ENCODE assay signal across 12 cellular contexts in genomic region chr1:225466848-225467192, GRCh38. TPM values are rescaled to one million over a fixed set of nuclear protein-coding genes. Genes with fewer than 3 reads are reported as not detected.
DNase-seq lines count a peak whose midpoint lies in the region; ATAC-seq and TF ChIP-seq lines count a peak whose summit lies in the region.
"Had no signal": no experiment of that assay in that cellular context is flagged by ENCODE, and none has a peak within 500 bp of the region (broad histone marks: within the 10 kb centered on the region; RNA-seq: fewer than 3 reads in every experiment).

No MANE protein-coding gene starts in this region.

- no peaks in the 10 kb centered on the region for H3K9me3 Mint-ChIP-seq in CD14-positive monocyte
- no peaks in the 10 kb centered on the region for H3K9me3 Mint-ChIP-seq in activated naive CD8-positive, alpha-beta T cell treated with anti-CD3 and anti-CD28 coated beads, Interleukin-2, amount 10 ng/mL, durations not matched to agents 7 days and 5 days
- no peaks in the 10 kb centered on the region for H3K9me3 Mint-ChIP-seq in natural killer cell treated with Interleukin-12 subunit alpha and Interleukin-12 subunit beta and Interleukin-15 and Interleukin-18, amount 100 ng/mL, for 72 hours

- intact Hi-C loops in CD14-positive monocyte (cut with micrococcal nuclease), result loop anchor here in 1 of 2 donors (5.0 kb wide), 1 partner anchor 40 kb away; the partner anchor contains the start of gene LBR

- no peak for TF ChIP-seq CTCF in CD14-positive monocyte (IDR thresholded peaks at IDR 0.05)

- POLR2A ChIA-PET in activated naive CD8-positive, alpha-beta T cell treated with anti-CD3 and anti-CD28 coated beads, Interleukin-2, amount 10 ng/mL, durations not matched to agents 7 days and 5 days (lab: Charles Lee), result interaction anchor here (0.9 to 12.2 kb wide), 14 partner anchors 9 to 596 kb away, joined by 3 to 226 read pairs (median 16); partner anchors contain the start of genes H3-3A, LBR, PYCR2 and SDE2

- peaks cover 37% of the 10 kb centered on the region for H3K4me1 Mint-ChIP-seq in CD14-positive monocyte
- H3K4me1 Mint-ChIP-seq in activated naive CD8-positive, alpha-beta T cell treated with anti-CD3 and anti-CD28 coated beads, Interleukin-2, amount 10 ng/mL, durations not matched to agents 7 days and 5 days, result peaks cover 24% of the 10 kb centered on the region
- peaks cover 50 to 53% of the 10 kb centered on the region in 2 donors for H3K4me1 Mint-ChIP-seq in natural killer cell treated with Interleukin-12 subunit alpha and Interleukin-12 subunit beta and Interleukin-15 and Interleukin-18, amount 100 ng/mL, for 72 hours (ENCODE audit: low read depth in 2 of 2)

- peak overlapping the region; percentile 85 to 89 for H3K4me3 Mint-ChIP-seq in CD14-positive monocyte
- peak overlapping the region; percentile 92 for H3K4me3 Mint-ChIP-seq in activated naive CD8-positive, alpha-beta T cell treated with anti-CD3 and anti-CD28 coated beads, Interleukin-2, amount 10 ng/mL, durations not matched to agents 7 days and 5 days
- H3K4me3 Mint-ChIP-seq in natural killer cell treated with Interleukin-12 subunit alpha and Interleukin-12 subunit beta and Interleukin-15 and Interleukin-18, amount 100 ng/mL, for 72 hours, result peak overlapping the region; percentile 87
- H3K4me3 Mint-ChIP-seq: brain had no signal

- peak; percentile 1 for ATAC-seq in GM19463 (IDR thresholded peaks at IDR 0.05; ENCODE audit: unreplicated experiment)
- ATAC-seq in activated naive CD8-positive, alpha-beta T cell treated with anti-CD3 and anti-CD28 coated beads, Interleukin-2, amount 10 ng/mL, durations not matched to agents 7 days and 5 days (ENCODE audit: low read depth), result no peak
- no peak for ATAC-seq in natural killer cell treated with Interleukin-12 subunit alpha and Interleukin-12 subunit beta and Interleukin-15 and Interleukin-18, amount 100 ng/mL, for 72 hours
- ATAC-seq in HG02938 (IDR thresholded peaks at IDR 0.05; ENCODE audit: unreplicated experiment), result no peak
- ATAC-seq in GM18519 (IDR thresholded peaks at IDR 0.05; ENCODE audit: low FRiP score, unreplicated experiment), result no peak

- H3K27ac Mint-ChIP-seq in CD14-positive monocyte, result peak overlapping the region; percentile 95 to 98 (median 98)
- peak overlapping the region; percentile 97 for H3K27ac Mint-ChIP-seq in activated naive CD8-positive, alpha-beta T cell treated with anti-CD3 and anti-CD28 coated beads, Interleukin-2, amount 10 ng/mL, durations not matched to agents 7 days and 5 days
- H3K27ac Mint-ChIP-seq in natural killer cell treated with Interleukin-12 subunit alpha and Interleukin-12 subunit beta and Interleukin-15 and Interleukin-18, amount 100 ng/mL, for 72 hours, result peak overlapping the region; percentile 100

- H3K27me3 Mint-ChIP-seq in CD14-positive monocyte (ENCODE audit: low read depth in 3 of 3), result no peaks in the 10 kb centered on the region
- H3K27me3 Mint-ChIP-seq in activated naive CD8-positive, alpha-beta T cell treated with anti-CD3 and anti-CD28 coated beads, Interleukin-2, amount 10 ng/mL, durations not matched to agents 7 days and 5 days, result no peaks in the 10 kb centered on the region
- no peaks in the 10 kb centered on the region for H3K27me3 Mint-ChIP-seq in natural killer cell treated with Interleukin-12 subunit alpha and Interleukin-12 subunit beta and Interleukin-15 and Interleukin-18, amount 100 ng/mL, for 72 hours

- H3K36me3 Mint-ChIP-seq in CD14-positive monocyte, result peaks cover 3% of the 10 kb centered on the region in 2 donors
- no peaks in the 10 kb centered on the region for H3K36me3 Mint-ChIP-seq in activated naive CD8-positive, alpha-beta T cell treated with anti-CD3 and anti-CD28 coated beads, Interleukin-2, amount 10 ng/mL, durations not matched to agents 7 days and 5 days
- H3K36me3 Mint-ChIP-seq in natural killer cell treated with Interleukin-12 subunit alpha and Interleukin-12 subunit beta and Interleukin-15 and Interleukin-18, amount 100 ng/mL, for 72 hours, result no peaks in the 10 kb centered on the region
- H3K36me3 Mint-ChIP-seq: brain had no signal

- DNase-seq in CD14-positive monocyte (ENCODE audit: low spot score) (no peak), GM19240 (ENCODE audit: insufficient read length, low spot score) (no peak), NCI-H2029 (lab: John Stamatoyannopoulos, UW) (no peak)
- DNase-seq in activated naive CD8-positive, alpha-beta T cell treated with anti-CD3 and anti-CD28 coated beads, Interleukin-2, amount 10 ng/mL, durations not matched to agents 7 days and 5 days, result no peak
- no peak for DNase-seq in natural killer cell treated with Interleukin-12 subunit alpha and Interleukin-12 subunit beta and Interleukin-15 and Interleukin-18, amount 100 ng/mL, for 72 hours (ENCODE audit: low spot score)
- DNase-seq: COR-L47, NCI-H1092, SW 1271 had no signal

RNA-seq across cellular contexts. Expression of gene LBR, which starts 39.0 kb away (rescaled TPM):
- polyA plus RNA-seq in CD14-positive monocyte, result 100 to 1,000 TPM; 100 to 125 TPM
- 100 to 1,000 TPM; 168 to 171 TPM for total RNA-seq in activated naive CD8-positive, alpha-beta T cell treated with anti-CD3 and anti-CD28 coated beads, Interleukin-2, amount 10 ng/mL, durations not matched to agents 7 days and 5 days
- total RNA-seq in natural killer cell treated with Interleukin-12 subunit alpha and Interleukin-12 subunit beta and Interleukin-15 and Interleukin-18, amount 100 ng/mL, for 72 hours, result 100 to 1,000 TPM; 127 to 173 TPM
